1 cellular context compared by ENCODE assay signal in genomic region chr21:42423685-42424084, GRCh38.
TF ChIP-seq lines count a peak whose summit lies in the region.

No MANE protein-coding gene starts in this region.

TF ChIP-seq in GM12878, 131 proteins besides CTCF, POLR2A, EP300 and RAD21:
- TF ChIP-seq MLLT1 (IDR thresholded peaks at IDR 0.05): no peak
- no peak for TF ChIP-seq ZNF622 (IDR thresholded peaks at IDR 0.05)
- 0 out of 2 replicates have a peak, but pooled peaks have one; percentile 2 for TF ChIP-seq DPF2 (IDR thresholded peaks at IDR 0.05)
- no peak for TF ChIP-seq MYC (IDR thresholded peaks at IDR 0.05; ENCODE audit: insufficient read depth, insufficient read length, insufficient replicate concordance, low read length, severe bottlenecking)
- no peak for TF ChIP-seq SREBF1 (IDR thresholded peaks at IDR 0.05; ENCODE audit: low read length)
- no peak for TF ChIP-seq JUNB (IDR thresholded peaks at IDR 0.05)
- 0 out of 2 replicates have a peak, but pooled peaks have one; percentile 11 for TF ChIP-seq YY1 (IDR thresholded peaks at IDR 0.05; ENCODE audit: low read depth, low read length)
- 0 out of 2 replicates have a peak, but pooled peaks have one; percentile 20 for TF ChIP-seq IKZF1 (conservative IDR thresholded peaks at IDR 0.05)
- no peak for TF ChIP-seq CEBPZ (IDR thresholded peaks at IDR 0.05; ENCODE audit: low read depth, low read length)
- TF ChIP-seq MEF2B (IDR thresholded peaks at IDR 0.05; ENCODE audit: partially characterized antibody, poor library complexity, severe bottlenecking): peak; percentile 7
- TF ChIP-seq RELB (IDR thresholded peaks at IDR 0.05; ENCODE audit: low read depth): peak; percentile 11
- no peak for TF ChIP-seq MXI1 (IDR thresholded peaks at IDR 0.05; ENCODE audit: low read depth, low read length)
- no peak for TF ChIP-seq HSF1 (IDR thresholded peaks at IDR 0.05; ENCODE audit: low read depth, low read length)
- TF ChIP-seq IKZF2 (IDR thresholded peaks at IDR 0.05): peak in 1 of 2 experiments; percentile 63; a peak in 1 of 4 replicates
- TF ChIP-seq GATAD2B (conservative IDR thresholded peaks at IDR 0.05; ENCODE audit: low read depth): 0 out of 2 replicates have a peak, but pooled peaks have one; percentile 0
